ENCODE assay signal across 19 cellular contexts in genomic region chr12:48750215-48750614, GRCh38. TPM values are rescaled to one million over a fixed set of nuclear protein-coding genes. Genes with fewer than 3 reads are reported as not detected.
DNase-seq lines count a peak whose midpoint lies in the region; ATAC-seq and TF ChIP-seq lines count a peak whose summit lies in the region.
"Had no signal": no experiment of that assay in that cellular context is flagged by ENCODE, and none has a peak within 500 bp of the region (broad histone marks: within the 10 kb centered on the region; RNA-seq: fewer than 3 reads in every experiment).

No MANE protein-coding gene starts in this region.

- H2AK5ac ChIP-seq in mesenchymal stem cell (ENCODE audit: low read length, severe bottlenecking) (no peak overlapping the region), H9 (ENCODE audit: insufficient read length, low read length) (no peak overlapping the region)

- no peak overlapping the region for H4K91ac ChIP-seq in mesenchymal stem cell (ENCODE audit: low read length)
- H4K91ac ChIP-seq in H9 (ENCODE audit: insufficient read length, low read depth, low read length) = no peak overlapping the region

- H3K4me1 ChIP-seq in adipocyte (ENCODE audit: control insufficient read depth, insufficient read depth, low read length) (no peaks in the 10 kb centered on the region), mesenchymal stem cell (ENCODE audit: control insufficient read depth, insufficient read depth, low read depth, low read length) (peaks cover 2% of the 10 kb centered on the region), H9 (ENCODE audit: insufficient read depth, low read length) (no peaks in the 10 kb centered on the region)

- no peaks in the 10 kb centered on the region for H3K9me3 Mint-ChIP-seq in H9
- H3K9me3 Mint-ChIP-seq: endodermal cell, neural crest cell, type B pancreatic cell had no signal

- H3K4me2 ChIP-seq in mesenchymal stem cell (ENCODE audit: low read length, poor library complexity, severe bottlenecking) = no peak overlapping the region
- no peak overlapping the region for H3K4me2 ChIP-seq in H9 (ENCODE audit: insufficient read depth, insufficient read length, low read length)
- H3K4me2 ChIP-seq: hepatocyte had no signal

- H3T11ph ChIP-seq in H9 (ENCODE audit: low read length) = no peak overlapping the region

- no peak overlapping the region for H3K4me3 Mint-ChIP-seq in H9
- H3K4me3 Mint-ChIP-seq: endodermal cell, neural crest cell, type B pancreatic cell had no signal

- peaks cover 0 to 2% of the 10 kb centered on the region in 2 experiments; a peak in 1 of 4 replicates for H3K4me1 Mint-ChIP-seq in H9
- H3K4me1 Mint-ChIP-seq: neural crest cell had no signal

- H2BK12ac ChIP-seq in mesenchymal stem cell (ENCODE audit: low read length in 2 of 2) (no peak overlapping the region), H9 (ENCODE audit: insufficient read length, low read depth, low read length) (no peak overlapping the region)

- no peak overlapping the region for H3K14ac ChIP-seq in mesenchymal stem cell (ENCODE audit: low read length in 2 of 2)
- H3K14ac ChIP-seq in H9 (ENCODE audit: insufficient read depth, low read length) = no peak overlapping the region

- no peaks in the 10 kb centered on the region for H3K36me3 ChIP-seq in adipocyte (ENCODE audit: control insufficient read depth, insufficient read depth, low read length, severe bottlenecking)
- no peaks in the 10 kb centered on the region for H3K36me3 ChIP-seq in mesenchymal stem cell (ENCODE audit: control insufficient read depth in 1 of 2, insufficient read depth in 2 of 2, low read depth in 1 of 2, low read length in 2 of 2)

- H3K23ac ChIP-seq in mesenchymal stem cell (ENCODE audit: low read length in 2 of 2) (no peak overlapping the region), H9 (ENCODE audit: insufficient read length, low read depth, low read length) (no peak overlapping the region)

- H2AFZ ChIP-seq in mesenchymal stem cell (ENCODE audit: low read depth, low read length) (no peak overlapping the region), H9 (ENCODE audit: low read length) (no peak overlapping the region)
- H2AFZ ChIP-seq: hepatocyte had no signal

- peaks cover 9% of the 10 kb centered on the region for H3K27me3 Mint-ChIP-seq in H9 (ENCODE audit: low read depth)

- 88% methylated on average over 1 of the region's 1 CpG for WGBS in mesenchymal stem cell
- no CpG with 5 or more reads among the region's 1 CpG for WGBS in H9 (ENCODE audit: extremely low coverage, insufficient read length, low lambda C conversion rate)

- no peak overlapping the region for H2BK15ac ChIP-seq in mesenchymal stem cell (ENCODE audit: low read depth, poor library complexity, severe bottlenecking)
- H2BK15ac ChIP-seq in H9 (ENCODE audit: low read depth, low read length) = no peak overlapping the region

- H3K79me1 ChIP-seq in mesenchymal stem cell (replicated peaks; ENCODE audit: low read length, poor library complexity, severe bottlenecking) (no peaks in the 10 kb centered on the region), H9 (ENCODE audit: insufficient read depth, low read depth, low read length, poor library complexity, severe bottlenecking) (no peaks in the 10 kb centered on the region)

- no peaks in the 10 kb centered on the region for H3K36me3 Mint-ChIP-seq in H9 (ENCODE audit: insufficient read depth in 1 of 3, low read depth in 3 of 3)
- H3K36me3 Mint-ChIP-seq: type B pancreatic cell had no signal

- H4K5ac ChIP-seq in H9 (ENCODE audit: insufficient read length, low read depth, low read length) = no peak overlapping the region

- H2BK20ac ChIP-seq in H9 (ENCODE audit: low read depth, low read length, poor library complexity, severe bottlenecking) = no peak overlapping the region

- no peak overlapping the region for H3K4ac ChIP-seq in mesenchymal stem cell (ENCODE audit: low read depth in 1 of 2, low read length in 2 of 2)
- H3K4ac ChIP-seq in H9 (ENCODE audit: low read depth, low read length) = no peak overlapping the region

- peak overlapping the region; percentile 60 for H4K8ac ChIP-seq in mesenchymal stem cell (ENCODE audit: low read length)
- no peak overlapping the region for H4K8ac ChIP-seq in H9 (replicated peaks; ENCODE audit: insufficient read length, low read depth, low read length)

- no peak overlapping the region for H3K56ac ChIP-seq in H9 (ENCODE audit: insufficient read length, low read depth, low read length)

- no peak overlapping the region for H2BK5ac ChIP-seq in mesenchymal stem cell (ENCODE audit: low read depth, low read length, poor library complexity, severe bottlenecking)
- no peak overlapping the region for H2BK5ac ChIP-seq in H9 (ENCODE audit: insufficient read length, low read length)

- no peak for TF ChIP-seq CTCF in H9 (conservative IDR thresholded peaks at IDR 0.05)

- H2BK120ac ChIP-seq in mesenchymal stem cell (ENCODE audit: low read depth, low read length) = no peak overlapping the region
- H2BK120ac ChIP-seq in H9 (ENCODE audit: low read depth, low read length, poor library complexity, severe bottlenecking) = no peak overlapping the region

- H3K27ac Mint-ChIP-seq in H9 = no peak overlapping the region; a peak in 1 of 7 replicates
- H3K27ac Mint-ChIP-seq: endodermal cell, type B pancreatic cell had no signal

- no peak overlapping the region for H3K9ac ChIP-seq in adipocyte (ENCODE audit: low read length)
- H3K9ac ChIP-seq in mesenchymal stem cell (ENCODE audit: low read length) = peak overlapping the region; percentile 25
- H3K9ac ChIP-seq in H9 (ENCODE audit: extremely low read depth, insufficient read length, low read length) = no peak overlapping the region

- no peak for DNase-seq in activated CD4-positive, CD25-positive, alpha-beta regulatory T cell treated with anti-CD3 and anti-CD28 coated beads, Interleukin-2, amount 50 U/mL, for 72 hours
- DNase-seq in HCEC 1CT (peak; percentile 67), adipocyte (ENCODE audit: low read depth) (peak; percentile 39), mesenchymal stem cell (no peak), LoVo (ENCODE audit: low spot score) (no peak), H9 (no peak)
- DNase-seq: endodermal cell, foreskin melanocyte, NCI-H187, NCI-H2227 treated with DMSO at 0.1 percent for 48 hours, NCI-H82, SIG-M5, T-helper 1 cell had no signal

- no peaks in the 10 kb centered on the region for H3K79me2 ChIP-seq in H9 (ENCODE audit: insufficient read depth, low read length)
- H3K79me2 ChIP-seq: hepatocyte had no signal

- no peaks in the 10 kb centered on the region for H3K23me2 ChIP-seq in H9 (ENCODE audit: insufficient read length, low read depth, low read length, poor library complexity, severe bottlenecking)

- peak; percentile 14 to 20 for ATAC-seq in activated CD4-positive, CD25-positive, alpha-beta regulatory T cell treated with anti-CD3 and anti-CD28 coated beads, Interleukin-2, amount 50 U/mL, for 24 hours
- ATAC-seq in GM19452 (IDR thresholded peaks at IDR 0.05; ENCODE audit: unreplicated experiment) = no peak

- H3K27me3 ChIP-seq in adipocyte (replicated peaks; ENCODE audit: control insufficient read depth, insufficient read depth, low read length) = peaks cover 7% of the 10 kb centered on the region
- H3K27me3 ChIP-seq in mesenchymal stem cell (ENCODE audit: control insufficient read depth in 1 of 2, insufficient read depth in 1 of 2, low read length in 2 of 2) = no peaks in the 10 kb centered on the region
- no peaks in the 10 kb centered on the region; the same call in 1 of the 2 replicates for H3K27me3 ChIP-seq in H9 (ENCODE audit: insufficient read depth, low read length)
- H3K27me3 ChIP-seq: hepatocyte had no signal

- no peak overlapping the region for H3K18ac ChIP-seq in mesenchymal stem cell (ENCODE audit: low read depth in 1 of 2, low read length in 2 of 2)
- no peak overlapping the region for H3K18ac ChIP-seq in H9 (ENCODE audit: insufficient read length, low read depth, low read length)

- H3K4me3 ChIP-seq in adipocyte (ENCODE audit: low read length) (no peak overlapping the region), mesenchymal stem cell (ENCODE audit: insufficient read depth in 1 of 2, low read depth in 1 of 2, low read length in 2 of 2) (no peak overlapping the region)
- H3K4me3 ChIP-seq: coronary artery, hepatocyte had no signal

- H3K27ac ChIP-seq in mesenchymal stem cell (ENCODE audit: low read length, poor library complexity, severe bottlenecking) = no peak overlapping the region
- H3K27ac ChIP-seq in H9 (ENCODE audit: insufficient read length, low read depth, low read length) = no peak overlapping the region
- H3K27ac ChIP-seq: coronary artery, hepatocyte had no signal

- H3K9me3 ChIP-seq in adipocyte (ENCODE audit: control insufficient read depth, low read length) = no peaks in the 10 kb centered on the region
- no peaks in the 10 kb centered on the region for H3K9me3 ChIP-seq in mesenchymal stem cell (ENCODE audit: control insufficient read depth, low read length)
- H3K9me3 ChIP-seq in H9 (ENCODE audit: control insufficient read depth, low read depth, low read length) = no peaks in the 10 kb centered on the region

- H4K20me1 ChIP-seq in H9 (ENCODE audit: control insufficient read depth, insufficient read depth, insufficient read length) = no peaks in the 10 kb centered on the region

RNA-seq across cellular contexts. Expression of gene CCNT1, which starts 33.7 kb away (rescaled TPM):
- polyA plus RNA-seq in mesenchymal stem cell (2013, experiment 1 of 2) = 14.6 TPM
- 14.7 TPM for polyA plus RNA-seq in mesenchymal stem cell (2013, experiment 2 of 2)
- 49.4 and 53.1 TPM in 2 replicates for total RNA-seq in H9 (2021)

RNA-seq across cellular contexts. Expression of gene ADCY6, which starts 38.7 kb away (rescaled TPM):
- polyA plus RNA-seq in mesenchymal stem cell (2013, experiment 1 of 2) = 23.9 TPM
- 21.9 TPM for polyA plus RNA-seq in mesenchymal stem cell (2013, experiment 2 of 2)
- 30.2 and 31.1 TPM in 2 replicates for total RNA-seq in H9 (2021)

Comparison
In these comparisons a context has a peak if more than half of its experiments do, and no peak if none do; other contexts are left out.
1. DNase-seq: peak in HCEC 1CT (single experiment) and adipocyte (single experiment); none in activated CD4-positive, CD25-positive, alpha-beta regulatory T cell treated with anti-CD3 and anti-CD28 coated beads, Interleukin-2, amount 50 U/mL, for 72 hours (single experiment), mesenchymal stem cell (single experiment), LoVo (single experiment) and H9 (single experiment).